In the genomic region with DNA sequence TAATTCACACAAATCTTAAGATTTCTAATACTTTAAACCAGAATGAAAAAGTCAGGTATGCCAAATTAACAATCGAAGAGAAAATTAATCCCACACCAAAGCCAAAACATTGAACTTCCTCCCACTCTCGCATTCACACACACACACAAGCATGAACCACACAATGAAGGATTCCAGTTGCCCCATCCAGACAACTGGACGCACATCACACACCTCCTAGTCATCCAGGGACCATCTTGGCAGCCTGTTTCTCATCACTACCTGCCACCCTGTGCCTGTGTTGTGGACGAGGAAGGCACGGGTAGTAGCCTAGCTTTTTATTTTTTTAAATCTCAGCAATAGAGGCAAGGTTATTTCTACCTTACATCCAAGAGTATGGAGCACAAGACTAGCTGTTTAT, we compare ENCODE assay signal across 15 cellular contexts. TPM values are rescaled to one million over a fixed set of nuclear protein-coding genes. Genes with fewer than 3 reads are reported as not detected.
A peak's percentile ranks its signal among the peaks of the same experiment; 100 is the strongest.
DNase-seq lines count a peak whose midpoint lies in the region; ATAC-seq, FAIRE-seq and TF ChIP-seq lines count a peak whose summit lies in the region.
"Had no signal": no experiment of that assay in that cellular context is flagged by ENCODE, and none has a peak within 500 bp of the region (broad histone marks: within the 10 kb centered on the region; RNA-seq: fewer than 3 reads in every experiment).

No MANE protein-coding gene starts in this region.

- H3K4ac ChIP-seq in IMR-90 (ENCODE audit: low read depth, low read length), result no peak overlapping the region

- no peak overlapping the region for H2AK5ac ChIP-seq in IMR-90 (ENCODE audit: low read depth, low read length)

- dilution Hi-C loops in IMR-90 (cut with HindIII; ENCODE audit: low sequenced_read_pairs, unreplicated experiment), result no loop called here

- TF ChIP-seq CTCF in SK-N-SH (IDR thresholded peaks at IDR 0.05) (no peak), IMR-90 (conservative IDR thresholded peaks at IDR 0.05; ENCODE audit: low read depth, low read length) (no peak), GM12878 (IDR thresholded peaks at IDR 0.05 in 2 of 3, conservative IDR thresholded peaks at IDR 0.05 in 1 of 3; ENCODE audit: control insufficient read depth in 2 of 3, extremely low read depth in 1 of 3, insufficient read depth in 1 of 3, low read depth in 3 of 3, low read length in 3 of 3) (no peak), natural killer cell (IDR thresholded peaks at IDR 0.05) (no peak)

- H2BK15ac ChIP-seq in IMR-90 (ENCODE audit: low read depth, low read length), result 0 out of 3 replicates have a peak overlapping the region, but pooled peaks have one; percentile 60

- H3K36me3 Mint-ChIP-seq in natural killer cell, result no peaks in the 10 kb centered on the region

- no peaks in the 10 kb centered on the region for H3K27me3 ChIP-seq in SK-N-SH (ENCODE audit: insufficient read depth)
- no peaks in the 10 kb centered on the region for H3K27me3 ChIP-seq in IMR-90 (ENCODE audit: control insufficient read depth, insufficient read depth, low read length)
- H3K27me3 ChIP-seq in GM12878 (replicated peaks in 1 of 2; ENCODE audit: control insufficient read depth in 2 of 2, insufficient read depth in 2 of 2, low read length in 1 of 2), result no peaks in the 10 kb centered on the region
- H3K27me3 ChIP-seq: left lung had no signal

- no peak overlapping the region for H4K91ac ChIP-seq in IMR-90 (ENCODE audit: insufficient read depth, low read depth, low read length)

- no peak for FAIRE-seq in GM12878 (lab: Jason Lieb, UNC)
- FAIRE-seq: D721Med had no signal

- H2BK20ac ChIP-seq in IMR-90 (ENCODE audit: low read depth, low read length), result no peak overlapping the region

- H3K4me3 ChIP-seq in SK-N-SH (ENCODE audit: low read depth in 2 of 2, low read length in 1 of 2) (no peak overlapping the region), IMR-90 (ENCODE audit: insufficient read depth, low read depth, low read length) (no peak overlapping the region), GM12878 (peak overlapping the region; percentile 40)
- H3K4me3 ChIP-seq: left lung, skin epidermis had no signal

- H3K9me3 ChIP-seq in SK-N-SH, result no peaks in the 10 kb centered on the region
- H3K9me3 ChIP-seq in IMR-90 (ENCODE audit: control insufficient read depth, insufficient read depth, low read length), result no peaks in the 10 kb centered on the region
- H3K9me3 ChIP-seq in GM12878 (replicated peaks; ENCODE audit: control insufficient read depth, insufficient read depth, low read length), result no peaks in the 10 kb centered on the region; the same call in 2 of the 3 replicates
- H3K9me3 ChIP-seq: left lung had no signal

- H3K4me1 Mint-ChIP-seq in natural killer cell, result peaks cover 64 to 74% of the 10 kb centered on the region in 2 donors

- intact Hi-C loops in IMR-90 (cut with micrococcal nuclease), result no loop called here
- intact Hi-C loops in GM12878 (cut with micrococcal nuclease; ENCODE audit: unreplicated experiment), result no loop called here
- intact Hi-C loops in natural killer cell (cut with micrococcal nuclease), result no loop called here

- peak overlapping the region; percentile 4; the same call in 1 of the 2 replicates for H3K14ac ChIP-seq in IMR-90 (replicated peaks; ENCODE audit: low read depth, low read length)

- peaks cover 17% of the 10 kb centered on the region for H3F3A ChIP-seq in SK-N-SH (replicated peaks; ENCODE audit: insufficient read depth)

- H4K5ac ChIP-seq in IMR-90 (ENCODE audit: low read depth, low read length), result no peak overlapping the region

- H3K56ac ChIP-seq in IMR-90 (ENCODE audit: extremely low read depth, insufficient read depth, low read length), result no peak overlapping the region

- H3K9me1 ChIP-seq in IMR-90 (ENCODE audit: insufficient read depth, low read length), result peaks cover 11% of the 10 kb centered on the region

- WGBS in SK-N-SH (ENCODE audit: low lambda C conversion rate), result 79% methylated on average over 5 of the region's 5 CpGs
- no CpG with 5 or more reads among the region's 5 CpGs for WGBS in IMR-90 (ENCODE audit: extremely low coverage in 2 of 2, insufficient read length in 1 of 2), 2 experiments
- WGBS in GM12878 (ENCODE audit: insufficient coverage, insufficient replicate concordance, low lambda C conversion rate, missing lambda C conversion rate), result 82% methylated on average over 5 of the region's 5 CpGs

- SMC1A ChIA-PET in GM12878 (lab: Charles Lee; ENCODE audit: uncharacterized antibody, unreplicated experiment), result interaction anchor here (0.6 to 7.3 kb wide), 12 partner anchors 10 to 139 kb away, joined by 3 to 40 read pairs (median 6); a partner anchor contains a TSS

- CTCF ChIA-PET in SK-N-SH (lab: Yijun Ruan, JAX) (interaction anchor here (1.2 to 1.4 kb wide), 2 partner anchors 90 to 147 kb away, joined by 3 to 4 read pairs; no protein-coding TSS in a partner anchor), IMR-90 (lab: Yijun Ruan, JAX) (no interaction called here), GM12878 (lab: Yijun Ruan, JAX) (interaction anchor here (1.0 to 3.6 kb wide), 3 partner anchors 19 to 148 kb away, joined by 4 to 16 read pairs (median 5); no protein-coding TSS in a partner anchor)

- TF ChIP-seq POLR2A in IMR-90 (IDR thresholded peaks at IDR 0.05; ENCODE audit: low read depth, low read length) (no peak), GM12878 (IDR thresholded peaks at IDR 0.05; ENCODE audit: low read depth, low read length) (no peak)

- H3K18ac ChIP-seq in IMR-90 (ENCODE audit: low read depth, low read length), result no peak overlapping the region

- peak overlapping the region; percentile 6 to 17 for H3K27ac Mint-ChIP-seq in natural killer cell

- no peak overlapping the region for H2AK9ac ChIP-seq in IMR-90 (replicated peaks; ENCODE audit: low read depth, low read length, poor library complexity)

- no peak overlapping the region for H2BK5ac ChIP-seq in IMR-90 (ENCODE audit: low read depth, low read length, poor library complexity, severe bottlenecking)

- no peak overlapping the region for H4K8ac ChIP-seq in IMR-90 (ENCODE audit: low read depth in 2 of 2, low read length in 2 of 2)

- TF ChIP-seq EP300 in SK-N-SH (IDR thresholded peaks at IDR 0.05; ENCODE audit: borderline replicate concordance in 1 of 2, low read depth in 1 of 2, low read length in 1 of 2), result no peak
- no peak for TF ChIP-seq EP300 in GM12878 (IDR thresholded peaks at IDR 0.05; ENCODE audit: borderline replicate concordance in 1 of 2, control insufficient read depth in 1 of 2, low read depth in 2 of 2, low read length in 2 of 2)

- H3K4me3 Mint-ChIP-seq in natural killer cell, result no peak overlapping the region

- POLR2A ChIA-PET in SK-N-SH (lab: Yijun Ruan, JAX), result no interaction called here
- POLR2A ChIA-PET in IMR-90 (lab: Charles Lee; ENCODE audit: unreplicated experiment), result no interaction called here
- POLR2A ChIA-PET in GM12878 (lab: Charles Lee), result interaction anchor here (1.4 to 2.2 kb wide), 5 partner anchors 11 to 68 kb away, joined by 3 to 9 read pairs (median 7); no protein-coding TSS in a partner anchor

- H2AFZ ChIP-seq in SK-N-SH (ENCODE audit: low read depth) (no peak overlapping the region), IMR-90 (replicated peaks; ENCODE audit: low read length, poor library complexity) (no peak overlapping the region), GM12878 (ENCODE audit: control insufficient read depth, low read depth, low read length) (no peak overlapping the region)

- peak overlapping the region; percentile 85; the same call in 1 of the 2 replicates for H3K23ac ChIP-seq in IMR-90 (ENCODE audit: low read depth, low read length)

- H3K36me3 ChIP-seq in SK-N-SH (replicated peaks in 1 of 2; ENCODE audit: control insufficient read depth in 1 of 2, insufficient read depth in 2 of 2, low read length in 1 of 2) (no peaks in the 10 kb centered on the region), IMR-90 (ENCODE audit: control insufficient read depth, insufficient read depth, low read length) (no peaks in the 10 kb centered on the region), GM12878 (ENCODE audit: control insufficient read depth in 2 of 2, insufficient read depth in 2 of 2, low read length in 1 of 2) (peaks cover 0 to 4% of the 10 kb centered on the region in 2 experiments; a peak in 2 of 4 replicates)
- H3K36me3 ChIP-seq: left lung had no signal

- peaks cover 98% of the 10 kb centered on the region for H3K79me2 ChIP-seq in SK-N-SH (ENCODE audit: insufficient read depth)
- peaks cover 97% of the 10 kb centered on the region for H3K79me2 ChIP-seq in GM12878 (ENCODE audit: control insufficient read depth, insufficient read depth, low read length)

- H3K27me3 Mint-ChIP-seq in natural killer cell (ENCODE audit: low read depth in 2 of 2), result no peaks in the 10 kb centered on the region

- peaks cover 54% of the 10 kb centered on the region for H4K20me1 ChIP-seq in SK-N-SH (ENCODE audit: insufficient read depth)
- peaks cover 78% of the 10 kb centered on the region for H4K20me1 ChIP-seq in IMR-90 (ENCODE audit: insufficient read depth, low read length)
- H4K20me1 ChIP-seq in GM12878 (ENCODE audit: control insufficient read depth, insufficient read depth), result peaks cover 3% of the 10 kb centered on the region; the same call in 1 of the 2 replicates

- H3K27ac ChIP-seq in SK-N-SH (ENCODE audit: low read depth in 2 of 2, low read length in 1 of 2) (peak overlapping the region in 1 of 2 experiments; percentile 80; a peak in 2 of 4 replicates), IMR-90 (ENCODE audit: insufficient read depth, low read length) (no peak overlapping the region), GM12878 (ENCODE audit: control insufficient read depth, insufficient read depth) (peak overlapping the region; percentile 73)
- H3K27ac ChIP-seq: 22Rv1 had no signal

- H3K9ac ChIP-seq in SK-N-SH (no peak overlapping the region), IMR-90 (ENCODE audit: low read depth, low read length) (no peak overlapping the region), GM12878 (ENCODE audit: control insufficient read depth, insufficient read depth, low read length) (peak overlapping the region; percentile 3; the same call in 1 of the 2 replicates)

- RAD21 ChIA-PET in GM12878 (lab: Charles Lee; ENCODE audit: unreplicated experiment), result interaction anchor here (0.6 to 6.9 kb wide), 9 partner anchors 12 to 146 kb away, joined by 3 to 49 read pairs (median 4); no protein-coding TSS in a partner anchor

- ATAC-seq in SK-N-SH treated with all-trans-retinoic acid at 6 μM for 48 hours, result no peak
- no peak for ATAC-seq in IMR-90 (ENCODE audit: low read depth)
- peak; percentile 17 for ATAC-seq in GM12878
- no peak for ATAC-seq in natural killer cell
- ATAC-seq: left lung had no signal

- in situ Hi-C loops in IMR-90 (cut with MboI; ENCODE audit: low sequenced_read_pairs) (no loop called here), GM12878 (cut with MboI) (loop anchor here (25.0 kb wide), 1 partner anchor 814 kb away; a partner anchor contains a TSS)

- BruUV-seq in IMR-90 (replicated peaks; lab: Mats Ljungman, UMichigan) (no TSS peak), GM12878 (replicated peaks; lab: Mats Ljungman, UMichigan) (no TSS peak)

- no peaks in the 10 kb centered on the region for H3K9me2 ChIP-seq in SK-N-SH

- H3K79me1 ChIP-seq in IMR-90 (ENCODE audit: low read depth in 1 of 2, low read length in 2 of 2), result peaks cover 39 to 72% of the 10 kb centered on the region in 2 experiments

- no peaks in the 10 kb centered on the region for H3K9me3 Mint-ChIP-seq in natural killer cell

- no peak overlapping the region for H2BK120ac ChIP-seq in IMR-90 (ENCODE audit: low read depth, low read length)

- peaks cover 23 to 37% of the 10 kb centered on the region in 2 experiments; a peak in 3 of 4 replicates for H3K4me1 ChIP-seq in SK-N-SH (ENCODE audit: control insufficient read depth in 1 of 2, insufficient read depth in 2 of 2, low read depth in 1 of 2, low read length in 1 of 2)
- H3K4me1 ChIP-seq in IMR-90 (ENCODE audit: control insufficient read depth, insufficient read depth, low read length), result peaks cover 14% of the 10 kb centered on the region
- peaks cover 62% of the 10 kb centered on the region for H3K4me1 ChIP-seq in GM12878 (ENCODE audit: control insufficient read depth, insufficient read depth, low read length)

- H3K4me2 ChIP-seq in SK-N-SH, result 0 out of 2 replicates have a peak overlapping the region, but pooled peaks have one; percentile 7
- no peak overlapping the region for H3K4me2 ChIP-seq in IMR-90 (ENCODE audit: low read depth, low read length)
- H3K4me2 ChIP-seq in GM12878 (ENCODE audit: control insufficient read depth, insufficient read depth), result peak overlapping the region; percentile 65

- TF ChIP-seq RAD21 in SK-N-SH (IDR thresholded peaks at IDR 0.05; ENCODE audit: low read length) (no peak), IMR-90 (IDR thresholded peaks at IDR 0.05; ENCODE audit: low read length) (no peak), GM12878 (IDR thresholded peaks at IDR 0.05; ENCODE audit: insufficient read depth, low read depth, low read length) (no peak)

- no peak for DNase-seq in SK-N-SH
- DNase-seq in IMR-90, result no peak
- no peak for DNase-seq in GM12878 (ENCODE audit: low read depth, low spot score)
- no peak for DNase-seq in natural killer cell
- DNase-seq in CD1c-positive myeloid dendritic cell (ENCODE audit: extremely low spot score), result no peak
- no peak for DNase-seq in NCI-H1105 treated with DMSO at 0.1 percent for 48 hours (lab: John Stamatoyannopoulos, UW)
- DNase-seq in NCI-H1048 (lab: John Stamatoyannopoulos, UW), result no peak
- DNase-seq: activated CD4-positive, alpha-beta T cell treated with anti-CD3 and anti-CD28 coated beads for 1 hour; left lung; NCI-H1092; nucleus accumbens had no signal

RNA-seq across cellular contexts. Expression of a gene that starts 15.2 kb away (rescaled TPM):
- 35.1 and 40.5 TPM in 2 replicates for polyA plus RNA-seq in SK-N-SH (2012; rRNA removed)
- 42.3 and 44.9 TPM in 2 replicates for polyA plus RNA-seq in SK-N-SH (2012; cell fraction: cytosol; rRNA removed)
- polyA plus RNA-seq in SK-N-SH (2012; cell fraction: nucleus; rRNA removed), result 13.2 and 19.3 TPM in 2 replicates
- total RNA-seq in IMR-90 (2012; rRNA removed), result 11.3 and 13.9 TPM in 2 replicates
- 18.4 and 20.4 TPM in 2 replicates for polyA plus RNA-seq in IMR-90 (2012; rRNA removed)
- polyA plus RNA-seq in IMR-90 (2012; cell fraction: cytosol; rRNA removed), result 9.7 and 11.1 TPM in 2 replicates
- 6.4 and 14.9 TPM in 2 replicates for polyA plus RNA-seq in IMR-90 (2012; cell fraction: nucleus; rRNA removed; ENCODE audit: low replicate concordance)
- total RNA-seq in GM12878 (2013; cell fraction: nucleolus; rRNA removed), result 50.1 and 53.1 TPM in 2 replicates
- 11.6 and 12.7 TPM in 2 replicates for total RNA-seq in GM12878 (2014; rRNA removed)
- 25.2 and 25.4 TPM in 2 replicates for total RNA-seq in GM12878 (2014; rRNA removed; fragmentation: Illumina TruSeq; extraction: Trizol)
- 28.3 and 28.7 TPM in 2 replicates for total RNA-seq in GM12878 (2021)
- 8.9 TPM for polyA plus RNA-seq in GM12878 (2011; ENCODE audit: low read depth)
- polyA plus RNA-seq in GM12878 (2011; rRNA removed), result 55.5 and 58.7 TPM in 2 replicates
- polyA plus RNA-seq in GM12878 (2011; cell fraction: cytosol; rRNA removed), result 42.2 and 48.9 TPM in 2 replicates
- 21.1 and 21.3 TPM in 2 replicates for polyA plus RNA-seq in GM12878 (2011; cell fraction: nucleus; rRNA removed)
- polyA plus RNA-seq in GM12878 (2012), result 11.5 and 15.5 TPM in 2 replicates
- 34.9 and 37.4 TPM in 2 replicates for polyA plus RNA-seq in GM12878 (2014; fragmentation: Illumina TruSeq; extraction: Trizol)
- 10 to 100 TPM; 10.0 to 15.3 TPM for polyA plus RNA-seq in GM12878 (2014; fragmentation: Nextera tagmentation; extraction: Ambion mirVana)
- polyA plus RNA-seq in GM12878 (2014; rRNA removed), result 24.6 and 25.5 TPM in 2 replicates
- polyA plus RNA-seq in GM12878 (2016; fragmentation: Nextera tagmentation; extraction: Ambion mirVana), result 1 to 10 TPM; 2.0 to 2.8 TPM
- polyA minus RNA-seq in GM12878 (2011; rRNA and poly(A)+ RNA removed), result 54.9 and 59.8 TPM in 2 replicates
- 21.9 and 23.4 TPM in 2 replicates for polyA minus RNA-seq in GM12878 (2011; cell fraction: cytosol; rRNA and poly(A)+ RNA removed)
- 6.4 and 9.8 TPM in 2 replicates for polyA minus RNA-seq in GM12878 (2011; cell fraction: nucleus; rRNA and poly(A)+ RNA removed)
- 10 to 100 TPM; 15.5 to 29.1 (median 28.6) TPM for total RNA-seq in natural killer cell
